In genomic region chr10:131322575-131322974, GRCh38 we compare ENCODE assay signal across 5 cellular contexts. TPM values are rescaled to one million over a fixed set of nuclear protein-coding genes. Genes with fewer than 3 reads are reported as not detected.
"Had no signal": no experiment of that assay in that cellular context is flagged by ENCODE, and none has a peak within 500 bp of the region (broad histone marks: within the 10 kb centered on the region; RNA-seq: fewer than 3 reads in every experiment).

No MANE protein-coding gene starts in this region.

RNA-seq across cellular contexts. Expression of gene TCERG1L, which starts 11.1 kb away (rescaled TPM):
- total RNA-seq: HepG2, HT-29, HT1080, IMR-90, K562 had no signal
